Comparison of ENCODE assay signal across 14 cellular contexts in genomic region chr11:46895821-46896220, GRCh38. TPM values are rescaled to one million over a fixed set of nuclear protein-coding genes. Genes with fewer than 3 reads are reported as not detected.
DNase-seq lines count a peak whose midpoint lies in the region; ATAC-seq and TF ChIP-seq lines count a peak whose summit lies in the region.
"Had no signal": no experiment of that assay in that cellular context is flagged by ENCODE, and none has a peak within 500 bp of the region (broad histone marks: within the 10 kb centered on the region; RNA-seq: fewer than 3 reads in every experiment).

No MANE protein-coding gene starts in this region.

- no peaks in the 10 kb centered on the region for H3K27me3 ChIP-seq in lung (ENCODE audit: control insufficient read depth, insufficient read depth)
- no peaks in the 10 kb centered on the region for H3K27me3 ChIP-seq in upper lobe of left lung
- no peaks in the 10 kb centered on the region for H3K27me3 ChIP-seq in tibial nerve

- H3K4me3 ChIP-seq in lung (no peak overlapping the region), upper lobe of left lung (no peak overlapping the region), tibial nerve (no peak overlapping the region)
- H3K4me3 ChIP-seq: GM12878 had no signal

- H3K36me3 ChIP-seq in lung (ENCODE audit: control insufficient read depth in 2 of 2, insufficient read depth in 2 of 2, low read length in 2 of 2): peaks cover 0 to 4% of the 10 kb centered on the region in 2 donors
- peaks cover 0 to 31% (median 0%) of the 10 kb centered on the region in 4 donors for H3K36me3 ChIP-seq in upper lobe of left lung
- peaks cover 0 to 34% (median 0%) of the 10 kb centered on the region in 3 donors for H3K36me3 ChIP-seq in tibial nerve

- TF ChIP-seq POLR2A in upper lobe of left lung (IDR thresholded peaks at IDR 0.05) (no peak), tibial nerve (IDR thresholded peaks at IDR 0.05) (no peak)

- H3K4me1 ChIP-seq in lung (ENCODE audit: control insufficient read depth in 2 of 2, insufficient read depth in 2 of 2, low read length in 2 of 2) (peaks cover 0 to 5% of the 10 kb centered on the region in 2 donors), upper lobe of left lung (peaks cover 0 to 18% (median 0%) of the 10 kb centered on the region in 4 donors), tibial nerve (peaks cover 0 to 9% (median 0%) of the 10 kb centered on the region in 4 donors)

- DNase-seq in NCI-H1694 treated with DMSO at 0.1 percent for 48 hours (lab: John Stamatoyannopoulos, UW) (peak; percentile 43), cerebellar nuclear complex (lab: John Stamatoyannopoulos, UW) (peak; percentile 49 to 72), lung (ENCODE audit: low spot score) (peak; percentile 79), upper lobe of left lung (peak; percentile 56 to 73), NCI-H526 treated with DMSO at 0.1 percent for 48 hours (lab: John Stamatoyannopoulos, UW) (no peak), tibial nerve (ENCODE audit: low spot score in 2 of 2) (no peak)
- DNase-seq: activated CD4-positive, alpha-beta T cell treated with anti-CD3 and anti-CD28 coated beads, Interleukin-2, amount 10 ng/mL, durations not matched to agents 24 days and 14 days; activated gamma-delta T cell; Calu3; dermis blood vessel endothelial cell; KBM-7; T-helper 1 cell had no signal

- no peak for TF ChIP-seq EP300 in upper lobe of left lung (IDR thresholded peaks at IDR 0.05)
- TF ChIP-seq EP300 in tibial nerve (IDR thresholded peaks at IDR 0.05): no peak

- 67 to 93% methylated on average over 10 of the region's 10 CpGs for WGBS in lung, 2 donors
- 67 to 82% methylated on average over 8 to 10 of the region's 10 CpGs for WGBS in upper lobe of left lung, 2 donors
- WGBS in tibial nerve, 2 donors: 68 to 72% methylated on average over 4 to 9 of the region's 10 CpGs

- H3K27ac ChIP-seq in lung (ENCODE audit: low read depth in 1 of 2, low read length in 1 of 2) (no peak overlapping the region), upper lobe of left lung (no peak overlapping the region), tibial nerve (no peak overlapping the region)

- ATAC-seq in lung (ENCODE audit: insufficient read depth, low FRiP score) (peak; percentile 36), upper lobe of left lung (ENCODE audit: low FRiP score in 2 of 2) (peak; percentile 34 to 79), GM18909 (IDR thresholded peaks at IDR 0.05; ENCODE audit: poor library complexity, unreplicated experiment) (no peak)

- H3K9me3 ChIP-seq in lung (ENCODE audit: control insufficient read depth in 2 of 2, insufficient read depth in 1 of 2, low read length in 1 of 2) (no peaks in the 10 kb centered on the region), upper lobe of left lung (no peaks in the 10 kb centered on the region), tibial nerve (no peaks in the 10 kb centered on the region)

- TF ChIP-seq CTCF in lung (IDR thresholded peaks at IDR 0.05; ENCODE audit: control extremely low read depth, extremely low read depth): no peak
- no peak for TF ChIP-seq CTCF in upper lobe of left lung (IDR thresholded peaks at IDR 0.05)
- TF ChIP-seq CTCF in tibial nerve (IDR thresholded peaks at IDR 0.05): no peak

RNA-seq across cellular contexts. Expression of gene LRP4, which starts 22.5 kb away (rescaled TPM):
- total RNA-seq in lung (10 to 100 TPM in 1 of 2 donors, 1 to 10 TPM in 1; 3.3 to 30.8 TPM), upper lobe of left lung (1 to 10 TPM; 2.6 to 8.8 (median 5.2) TPM), tibial nerve (100 to 1,000 TPM in 1 of 4 donors, 10 to 100 TPM in 3; 24.3 to 105 (median 52.9) TPM)
- 1 to 10 TPM; 1.0 to 2.5 TPM for polyA plus RNA-seq in lung

RNA-seq across cellular contexts. Expression of gene CSTPP1, which starts 40.7 kb away (rescaled TPM):
- 10 to 100 TPM; 41.3 to 45.8 TPM for total RNA-seq in lung
- polyA plus RNA-seq in lung: 10 to 100 TPM; 26.0 to 27.5 TPM
- 10 to 100 TPM; 23.9 to 71.2 (median 47.2) TPM for total RNA-seq in upper lobe of left lung
- 10 to 100 TPM; 35.3 to 51.9 (median 39.7) TPM for total RNA-seq in tibial nerve

RNA-seq across cellular contexts. Expression of gene CKAP5, which starts 49.7 kb away (rescaled TPM):
- total RNA-seq in lung (10 to 100 TPM; 50.0 to 76.7 TPM), upper lobe of left lung (10 to 100 TPM; 24.4 to 48.3 (median 38.1) TPM), tibial nerve (10 to 100 TPM; 36.9 to 52.7 (median 47.7) TPM)
- 10 to 100 TPM in 1 of 2 donors, 1 to 10 TPM in 1; 5.7 to 14.4 TPM for polyA plus RNA-seq in lung

Comparison
In these comparisons a context has a peak if more than half of its experiments do, and no peak if none do; other contexts are left out.
1. DNase-seq: peak in NCI-H1694 treated with DMSO at 0.1 percent for 48 hours (single experiment), cerebellar nuclear complex (2 of 2), lung (single experiment) and upper lobe of left lung (2 of 2); none in NCI-H526 treated with DMSO at 0.1 percent for 48 hours (single experiment) and tibial nerve (0 of 2).